Comparison of ENCODE assay signal across 1 cellular context in genomic region chr3:195270350-195271115, GRCh38.
A peak's percentile ranks its signal among the peaks of the same experiment; 100 is the strongest.
TF ChIP-seq lines count a peak whose summit lies in the region.

No MANE protein-coding gene starts in this region.

TF ChIP-seq in HepG2, 621 proteins besides CTCF, POLR2A, EP300 and RAD21 (continued from another document and continues in another):
- TF ChIP-seq, protein P1, sequence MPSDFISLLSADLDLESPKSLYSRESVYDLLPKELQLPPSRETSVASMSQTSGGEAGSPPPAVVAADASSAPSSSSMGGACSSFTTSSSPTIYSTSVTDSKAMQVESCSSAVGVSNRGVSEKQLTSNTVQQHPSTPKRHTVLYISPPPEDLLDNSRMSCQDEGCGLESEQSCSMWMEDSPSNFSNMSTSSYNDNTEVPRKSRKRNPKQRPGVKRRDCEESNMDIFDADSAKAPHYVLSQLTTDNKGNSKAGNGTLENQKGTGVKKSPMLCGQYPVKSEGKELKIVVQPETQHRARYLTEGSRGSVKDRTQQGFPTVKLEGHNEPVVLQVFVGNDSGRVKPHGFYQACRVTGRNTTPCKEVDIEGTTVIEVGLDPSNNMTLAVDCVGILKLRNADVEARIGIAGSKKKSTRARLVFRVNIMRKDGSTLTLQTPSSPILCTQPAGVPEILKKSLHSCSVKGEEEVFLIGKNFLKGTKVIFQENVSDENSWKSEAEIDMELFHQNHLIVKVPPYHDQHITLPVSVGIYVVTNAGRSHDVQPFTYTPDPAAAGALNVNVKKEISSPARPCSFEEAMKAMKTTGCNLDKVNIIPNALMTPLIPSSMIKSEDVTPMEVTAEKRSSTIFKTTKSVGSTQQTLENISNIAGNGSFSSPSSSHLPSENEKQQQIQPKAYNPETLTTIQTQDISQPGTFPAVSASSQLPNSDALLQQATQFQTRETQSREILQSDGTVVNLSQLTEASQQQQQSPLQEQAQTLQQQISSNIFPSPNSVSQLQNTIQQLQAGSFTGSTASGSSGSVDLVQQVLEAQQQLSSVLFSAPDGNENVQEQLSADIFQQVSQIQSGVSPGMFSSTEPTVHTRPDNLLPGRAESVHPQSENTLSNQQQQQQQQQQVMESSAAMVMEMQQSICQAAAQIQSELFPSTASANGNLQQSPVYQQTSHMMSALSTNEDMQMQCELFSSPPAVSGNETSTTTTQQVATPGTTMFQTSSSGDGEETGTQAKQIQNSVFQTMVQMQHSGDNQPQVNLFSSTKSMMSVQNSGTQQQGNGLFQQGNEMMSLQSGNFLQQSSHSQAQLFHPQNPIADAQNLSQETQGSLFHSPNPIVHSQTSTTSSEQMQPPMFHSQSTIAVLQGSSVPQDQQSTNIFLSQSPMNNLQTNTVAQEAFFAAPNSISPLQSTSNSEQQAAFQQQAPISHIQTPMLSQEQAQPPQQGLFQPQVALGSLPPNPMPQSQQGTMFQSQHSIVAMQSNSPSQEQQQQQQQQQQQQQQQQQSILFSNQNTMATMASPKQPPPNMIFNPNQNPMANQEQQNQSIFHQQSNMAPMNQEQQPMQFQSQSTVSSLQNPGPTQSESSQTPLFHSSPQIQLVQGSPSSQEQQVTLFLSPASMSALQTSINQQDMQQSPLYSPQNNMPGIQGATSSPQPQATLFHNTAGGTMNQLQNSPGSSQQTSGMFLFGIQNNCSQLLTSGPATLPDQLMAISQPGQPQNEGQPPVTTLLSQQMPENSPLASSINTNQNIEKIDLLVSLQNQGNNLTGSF (CRISPR knock-in tag; IDR thresholded peaks at IDR 0.05): peak; percentile 83
- TF ChIP-seq TEAD3 (CRISPR knock-in tag; optimal IDR thresholded peaks at IDR 0.05; ENCODE audit: borderline replicate concordance) (peak; percentile 2), ZNF138 (CRISPR knock-in tag; IDR thresholded peaks at IDR 0.05; ENCODE audit: low read depth) (peak; percentile 66), LCORL (IDR thresholded peaks at IDR 0.05) (no peak), LCORL (CRISPR knock-in tag; IDR thresholded peaks at IDR 0.05) (no peak), GLI4 (CRISPR knock-in tag; IDR thresholded peaks at IDR 0.05; ENCODE audit: borderline replicate concordance) (0 out of 2 replicates have a peak, but pooled peaks have one; percentile 73), NKX3-1 (CRISPR knock-in tag; IDR thresholded peaks at IDR 0.05) (peak; percentile 77), ZNF121 (CRISPR knock-in tag; IDR thresholded peaks at IDR 0.05) (no peak), CAMTA2 (CRISPR knock-in tag; IDR thresholded peaks at IDR 0.05; ENCODE audit: borderline replicate concordance) (no peak), ZNF678 (CRISPR knock-in tag; IDR thresholded peaks at IDR 0.05) (no peak; the same call in 1 of the 2 replicates), ZNF749 (CRISPR knock-in tag; IDR thresholded peaks at IDR 0.05; ENCODE audit: borderline replicate concordance) (peak; percentile 79), NCOR1 (IDR thresholded peaks at IDR 0.05; ENCODE audit: borderline replicate concordance, low read length) (no peak), ZFYVE20 (CRISPR knock-in tag; IDR thresholded peaks at IDR 0.05; ENCODE audit: borderline replicate concordance, low read depth) (peak; percentile 64; the same call in 1 of the 2 replicates), SAFB2 (CRISPR knock-in tag; IDR thresholded peaks at IDR 0.05; ENCODE audit: borderline replicate concordance, low read depth) (peak; percentile 80), ELF3 (CRISPR knock-in tag; IDR thresholded peaks at IDR 0.05) (no peak), HIC2 (CRISPR knock-in tag; IDR thresholded peaks at IDR 0.05; ENCODE audit: low read depth) (no peak), FUBP1 (CRISPR knock-in tag; IDR thresholded peaks at IDR 0.05; ENCODE audit: borderline replicate concordance) (no peak), MTA3 (CRISPR knock-in tag; IDR thresholded peaks at IDR 0.05) (no peak), TIGD3 (CRISPR knock-in tag; IDR thresholded peaks at IDR 0.05; ENCODE audit: borderline replicate concordance) (no peak; the same call in 1 of the 2 replicates), RBM22 (optimal IDR thresholded peaks at IDR 0.05; ENCODE audit: low read length) (no peak), ZNF33A (CRISPR knock-in tag; IDR thresholded peaks at IDR 0.05; ENCODE audit: borderline replicate concordance) (no peak), HHEX (CRISPR knock-in tag; IDR thresholded peaks at IDR 0.05) (no peak), HOXA9 (CRISPR knock-in tag; IDR thresholded peaks at IDR 0.05; ENCODE audit: borderline replicate concordance) (no peak), BORCS8-MEF2B (CRISPR knock-in tag; IDR thresholded peaks at IDR 0.05) (peak; percentile 70; the same call in 1 of the 2 replicates), GPN1 (CRISPR knock-in tag; IDR thresholded peaks at IDR 0.05; ENCODE audit: borderline replicate concordance) (no peak), GPBP1L1 (CRISPR knock-in tag; IDR thresholded peaks at IDR 0.05) (no peak)
- TF ChIP-seq, protein P2, sequence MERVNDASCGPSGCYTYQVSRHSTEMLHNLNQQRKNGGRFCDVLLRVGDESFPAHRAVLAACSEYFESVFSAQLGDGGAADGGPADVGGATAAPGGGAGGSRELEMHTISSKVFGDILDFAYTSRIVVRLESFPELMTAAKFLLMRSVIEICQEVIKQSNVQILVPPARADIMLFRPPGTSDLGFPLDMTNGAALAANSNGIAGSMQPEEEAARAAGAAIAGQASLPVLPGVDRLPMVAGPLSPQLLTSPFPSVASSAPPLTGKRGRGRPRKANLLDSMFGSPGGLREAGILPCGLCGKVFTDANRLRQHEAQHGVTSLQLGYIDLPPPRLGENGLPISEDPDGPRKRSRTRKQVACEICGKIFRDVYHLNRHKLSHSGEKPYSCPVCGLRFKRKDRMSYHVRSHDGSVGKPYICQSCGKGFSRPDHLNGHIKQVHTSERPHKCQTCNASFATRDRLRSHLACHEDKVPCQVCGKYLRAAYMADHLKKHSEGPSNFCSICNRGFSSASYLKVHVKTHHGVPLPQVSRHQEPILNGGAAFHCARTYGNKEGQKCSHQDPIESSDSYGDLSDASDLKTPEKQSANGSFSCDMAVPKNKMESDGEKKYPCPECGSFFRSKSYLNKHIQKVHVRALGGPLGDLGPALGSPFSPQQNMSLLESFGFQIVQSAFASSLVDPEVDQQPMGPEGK (CRISPR knock-in tag; IDR thresholded peaks at IDR 0.05): peak; percentile 48
- TF ChIP-seq, protein P3, sequence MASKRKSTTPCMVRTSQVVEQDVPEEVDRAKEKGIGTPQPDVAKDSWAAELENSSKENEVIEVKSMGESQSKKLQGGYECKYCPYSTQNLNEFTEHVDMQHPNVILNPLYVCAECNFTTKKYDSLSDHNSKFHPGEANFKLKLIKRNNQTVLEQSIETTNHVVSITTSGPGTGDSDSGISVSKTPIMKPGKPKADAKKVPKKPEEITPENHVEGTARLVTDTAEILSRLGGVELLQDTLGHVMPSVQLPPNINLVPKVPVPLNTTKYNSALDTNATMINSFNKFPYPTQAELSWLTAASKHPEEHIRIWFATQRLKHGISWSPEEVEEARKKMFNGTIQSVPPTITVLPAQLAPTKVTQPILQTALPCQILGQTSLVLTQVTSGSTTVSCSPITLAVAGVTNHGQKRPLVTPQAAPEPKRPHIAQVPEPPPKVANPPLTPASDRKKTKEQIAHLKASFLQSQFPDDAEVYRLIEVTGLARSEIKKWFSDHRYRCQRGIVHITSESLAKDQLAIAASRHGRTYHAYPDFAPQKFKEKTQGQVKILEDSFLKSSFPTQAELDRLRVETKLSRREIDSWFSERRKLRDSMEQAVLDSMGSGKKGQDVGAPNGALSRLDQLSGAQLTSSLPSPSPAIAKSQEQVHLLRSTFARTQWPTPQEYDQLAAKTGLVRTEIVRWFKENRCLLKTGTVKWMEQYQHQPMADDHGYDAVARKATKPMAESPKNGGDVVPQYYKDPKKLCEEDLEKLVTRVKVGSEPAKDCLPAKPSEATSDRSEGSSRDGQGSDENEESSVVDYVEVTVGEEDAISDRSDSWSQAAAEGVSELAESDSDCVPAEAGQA (IDR thresholded peaks at IDR 0.05; ENCODE audit: low read depth): no peak
- TF ChIP-seq, protein P3 (CRISPR knock-in tag; IDR thresholded peaks at IDR 0.05; ENCODE audit: borderline replicate concordance): peak; percentile 41; the same call in 1 of the 2 replicates
- TF ChIP-seq, protein P4, sequence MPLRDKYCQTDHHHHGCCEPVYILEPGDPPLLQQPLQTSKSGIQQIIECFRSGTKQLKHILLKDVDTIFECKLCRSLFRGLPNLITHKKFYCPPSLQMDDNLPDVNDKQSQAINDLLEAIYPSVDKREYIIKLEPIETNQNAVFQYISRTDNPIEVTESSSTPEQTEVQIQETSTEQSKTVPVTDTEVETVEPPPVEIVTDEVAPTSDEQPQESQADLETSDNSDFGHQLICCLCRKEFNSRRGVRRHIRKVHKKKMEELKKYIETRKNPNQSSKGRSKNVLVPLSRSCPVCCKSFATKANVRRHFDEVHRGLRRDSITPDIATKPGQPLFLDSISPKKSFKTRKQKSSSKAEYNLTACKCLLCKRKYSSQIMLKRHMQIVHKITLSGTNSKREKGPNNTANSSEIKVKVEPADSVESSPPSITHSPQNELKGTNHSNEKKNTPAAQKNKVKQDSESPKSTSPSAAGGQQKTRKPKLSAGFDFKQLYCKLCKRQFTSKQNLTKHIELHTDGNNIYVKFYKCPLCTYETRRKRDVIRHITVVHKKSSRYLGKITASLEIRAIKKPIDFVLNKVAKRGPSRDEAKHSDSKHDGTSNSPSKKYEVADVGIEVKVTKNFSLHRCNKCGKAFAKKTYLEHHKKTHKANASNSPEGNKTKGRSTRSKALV (CRISPR knock-in tag; IDR thresholded peaks at IDR 0.05): peak; percentile 99
